ENCODE assay signal across 11 cellular contexts in genomic region chr6:110688661-110689268, GRCh38.
DNase-seq lines count a peak whose midpoint lies in the region; ATAC-seq and TF ChIP-seq lines count a peak whose summit lies in the region.
"Had no signal": no experiment of that assay in that cellular context is flagged by ENCODE, and none has a peak within 500 bp of the region (broad histone marks: within the 10 kb centered on the region; RNA-seq: fewer than 3 reads in every experiment).

No MANE protein-coding gene starts in this region.

- 36% methylated on average over 6 of the region's 6 CpGs; no CpG with 5 or more reads in 1 of the 2 donors for WGBS in transverse colon (ENCODE audit: low coverage in 1 of 2), 2 donors

- H3K27ac ChIP-seq in transverse colon, result no peak overlapping the region
- no peak overlapping the region for H3K27ac ChIP-seq in ascending aorta
- H3K27ac ChIP-seq: epithelial cell of prostate, sigmoid colon had no signal

- CTCF ChIA-PET in T-cell (lab: Charles Lee), result interaction anchor here (0.5 to 0.8 kb wide), 2 partner anchors 52 to 524 kb away, joined by 3 read pairs; no protein-coding TSS in a partner anchor
- CTCF ChIA-PET in activated CD4-positive, alpha-beta T cell treated with anti-CD3 and anti-CD28 coated beads, Interleukin-2, amount 10 ng/mL, durations not matched to agents 7 days and 5 days (lab: Charles Lee), result no interaction called here

- TF ChIP-seq POLR2A in transverse colon (IDR thresholded peaks at IDR 0.05), result no peak

- H3K4me1 Mint-ChIP-seq in activated T-cell treated with anti-CD3 and anti-CD28 coated beads, Interleukin-2, amount 50 U/mL, for 24 hours (ENCODE audit: low read depth), result peaks cover 25% of the 10 kb centered on the region
- H3K4me1 Mint-ChIP-seq in T-cell, result peaks cover 28 to 41% (median 32%) of the 10 kb centered on the region in 3 donors
- H3K4me1 Mint-ChIP-seq in activated CD4-positive, alpha-beta T cell treated with anti-CD3 and anti-CD28 coated beads, Interleukin-2, amount 10 ng/mL, durations not matched to agents 7 days and 5 days, result peaks cover 21% of the 10 kb centered on the region

- TF ChIP-seq CTCF in transverse colon (IDR thresholded peaks at IDR 0.05), result no peak
- no peak for TF ChIP-seq CTCF in ascending aorta (IDR thresholded peaks at IDR 0.05)

- intact Hi-C loops in transverse colon (cut with DNase I; ENCODE audit: low total_unique reads) (loop anchor here (10.0 kb wide), 1 partner anchor 266 kb away; the partner anchor contains the start of gene GTF3C6), ascending aorta (cut with DNase I) (loop anchor here (10.0 kb wide), 1 partner anchor 164 kb away; no protein-coding TSS in a partner anchor)

- no peaks in the 10 kb centered on the region for H3K27me3 ChIP-seq in transverse colon
- H3K27me3 ChIP-seq in ascending aorta, result no peaks in the 10 kb centered on the region
- H3K27me3 ChIP-seq: sigmoid colon had no signal

- no peaks in the 10 kb centered on the region for H3K36me3 ChIP-seq in transverse colon
- H3K36me3 ChIP-seq in ascending aorta, result no peaks in the 10 kb centered on the region
- H3K36me3 ChIP-seq: sigmoid colon had no signal

- POLR2A ChIA-PET in T-cell (lab: Charles Lee), result no interaction called here
- POLR2A ChIA-PET in activated CD4-positive, alpha-beta T cell treated with anti-CD3 and anti-CD28 coated beads, Interleukin-2, amount 10 ng/mL, durations not matched to agents 7 days and 5 days (lab: Charles Lee), result interaction anchor here (0.7 kb wide), 1 partner anchor 36 kb away, joined by 3 read pairs; no protein-coding TSS in a partner anchor

- H3K4me1 ChIP-seq in transverse colon (peaks cover 0 to 21% (median 5%) of the 10 kb centered on the region in 4 donors), ascending aorta (no peaks in the 10 kb centered on the region)
- H3K4me1 ChIP-seq: sigmoid colon had no signal

- TF ChIP-seq EP300 in transverse colon (IDR thresholded peaks at IDR 0.05; ENCODE audit: low read depth), result no peak

- H3K36me3 Mint-ChIP-seq in activated T-cell treated with anti-CD3 and anti-CD28 coated beads, Interleukin-2, amount 50 U/mL, for 24 hours (ENCODE audit: low read depth), result no peaks in the 10 kb centered on the region
- H3K36me3 Mint-ChIP-seq in T-cell, result peaks cover 13% of the 10 kb centered on the region
- H3K36me3 Mint-ChIP-seq in activated CD4-positive, alpha-beta T cell treated with anti-CD3 and anti-CD28 coated beads, Interleukin-2, amount 10 ng/mL, durations not matched to agents 7 days and 5 days (ENCODE audit: low read depth), result peaks cover 3% of the 10 kb centered on the region

- ATAC-seq in T-cell (replicated peaks in 1 of 4), result peak in 3 of 4 experiments; percentile 24 to 43 (median 35)
- ATAC-seq in left lobe of liver, result peak; percentile 36

- H3K9me3 Mint-ChIP-seq in activated T-cell treated with anti-CD3 and anti-CD28 coated beads, Interleukin-2, amount 50 U/mL, for 24 hours, result no peaks in the 10 kb centered on the region
- no peaks in the 10 kb centered on the region for H3K9me3 Mint-ChIP-seq in T-cell
- H3K9me3 Mint-ChIP-seq in activated CD4-positive, alpha-beta T cell treated with anti-CD3 and anti-CD28 coated beads, Interleukin-2, amount 10 ng/mL, durations not matched to agents 7 days and 5 days, result no peaks in the 10 kb centered on the region

- H3K27ac Mint-ChIP-seq in activated T-cell treated with anti-CD3 and anti-CD28 coated beads, Interleukin-2, amount 50 U/mL, for 24 hours, result peak overlapping the region; percentile 33
- H3K27ac Mint-ChIP-seq in T-cell, result peak overlapping the region; percentile 55 to 71
- H3K27ac Mint-ChIP-seq in activated CD4-positive, alpha-beta T cell treated with anti-CD3 and anti-CD28 coated beads, Interleukin-2, amount 10 ng/mL, durations not matched to agents 7 days and 5 days, result no peak overlapping the region

- no peak overlapping the region for H3K4me3 Mint-ChIP-seq in activated T-cell treated with anti-CD3 and anti-CD28 coated beads, Interleukin-2, amount 50 U/mL, for 24 hours
- H3K4me3 Mint-ChIP-seq in T-cell, result no peak overlapping the region
- H3K4me3 Mint-ChIP-seq in activated CD4-positive, alpha-beta T cell treated with anti-CD3 and anti-CD28 coated beads, Interleukin-2, amount 10 ng/mL, durations not matched to agents 7 days and 5 days, result no peak overlapping the region

- no peak for DNase-seq in activated T-cell treated with anti-CD3 and anti-CD28 coated beads, Interleukin-2, amount 50 U/mL, for 24 hours
- DNase-seq in activated T-cell treated with anti-CD3 and anti-CD28 coated beads, Interleukin-2, amount 50 U/mL, for 1 hour, result no peak
- DNase-seq in T-cell (peak in 1 of 34 experiments; percentile 2), left lobe of liver (ENCODE audit: low spot score) (no peak), transverse colon (peak; percentile 18), ascending aorta (ENCODE audit: low spot score in 2 of 2) (no peak), NAMALWA (ENCODE audit: low spot score) (no peak)
- DNase-seq in activated CD4-positive, alpha-beta T cell treated with anti-CD3 and anti-CD28 coated beads, Interleukin-2, amount 10 ng/mL, durations not matched to agents 7 days and 5 days, result no peak
- DNase-seq: NCI-H1048, sigmoid colon had no signal

- in situ Hi-C loops in transverse colon (cut with MboI; ENCODE audit: low pct_ligation_motif_present in 1 of 4, low pct_unique_long_range_greater_than_20kb in 1 of 4, low sequenced_read_pairs in 3 of 4), result loop anchor here in 2 of 4 donors (10.0 to 25.0 kb wide), 4 partner anchors 124 to 266 kb away; partner anchors contain the start of genes AMD1 (in 1 of the 2), CDK19 (in 1 of the 2) and GTF3C6 (in 1 of the 2)

- H3K27me3 Mint-ChIP-seq in activated T-cell treated with anti-CD3 and anti-CD28 coated beads, Interleukin-2, amount 50 U/mL, for 24 hours, result no peaks in the 10 kb centered on the region
- H3K27me3 Mint-ChIP-seq in T-cell, result no peaks in the 10 kb centered on the region
- no peaks in the 10 kb centered on the region for H3K27me3 Mint-ChIP-seq in activated CD4-positive, alpha-beta T cell treated with anti-CD3 and anti-CD28 coated beads, Interleukin-2, amount 10 ng/mL, durations not matched to agents 7 days and 5 days

- H3K4me3 ChIP-seq in transverse colon, result no peak overlapping the region
- H3K4me3 ChIP-seq in ascending aorta, result no peak overlapping the region
- H3K4me3 ChIP-seq: sigmoid colon had no signal

- H3K9me3 ChIP-seq in transverse colon, result no peaks in the 10 kb centered on the region
- no peaks in the 10 kb centered on the region for H3K9me3 ChIP-seq in ascending aorta
- H3K9me3 ChIP-seq: sigmoid colon had no signal
